In genomic region chr7:11950281-11950680, GRCh38 we compare ENCODE assay signal across 14 cellular contexts.
A peak's percentile ranks its signal among the peaks of the same experiment; 100 is the strongest.
DNase-seq lines count a peak whose midpoint lies in the region; ATAC-seq and TF ChIP-seq lines count a peak whose summit lies in the region.
"Had no signal": no experiment of that assay in that cellular context is flagged by ENCODE, and none has a peak within 500 bp of the region (broad histone marks: within the 10 kb centered on the region; RNA-seq: fewer than 3 reads in every experiment).

No MANE protein-coding gene starts in this region.

- H3K4me3 ChIP-seq in neuronal stem cell (ENCODE audit: low read length in 2 of 2) (no peak overlapping the region), upper lobe of right lung (no peak overlapping the region)
- H3K4me3 ChIP-seq: A549 had no signal

- no peak overlapping the region for H2AFZ ChIP-seq in neuronal stem cell (ENCODE audit: low read length)

- no peak overlapping the region for H3K4ac ChIP-seq in neuronal stem cell (ENCODE audit: low read length)

- H2BK5ac ChIP-seq in neuronal stem cell (ENCODE audit: low read length): no peak overlapping the region

- intact Hi-C loops in upper lobe of right lung (cut with DNase I): no loop called here

- H3K36me3 ChIP-seq in neuronal stem cell (replicated peaks in 1 of 2; ENCODE audit: control insufficient read depth in 2 of 2, insufficient read depth in 2 of 2, low read length in 2 of 2): no peaks in the 10 kb centered on the region
- H3K36me3 ChIP-seq in upper lobe of right lung: no peaks in the 10 kb centered on the region

- no peak overlapping the region for H2BK15ac ChIP-seq in neuronal stem cell (ENCODE audit: low read length)

- peak; percentile 23 for ATAC-seq in upper lobe of right lung
- ATAC-seq: A549, HepG2 had no signal

- H3K27me3 ChIP-seq in neuronal stem cell (ENCODE audit: control insufficient read depth in 3 of 3, insufficient read depth in 3 of 3, low read depth in 1 of 3, low read length in 3 of 3): no peaks in the 10 kb centered on the region
- H3K27me3 ChIP-seq in upper lobe of right lung: no peaks in the 10 kb centered on the region

- TF ChIP-seq CTCF in C4-2B (conservative IDR thresholded peaks at IDR 0.05) (no peak), upper lobe of right lung (IDR thresholded peaks at IDR 0.05) (no peak)

- H3K27ac ChIP-seq in C4-2B: peak overlapping the region; percentile 56
- H3K27ac ChIP-seq in neuronal stem cell (replicated peaks; ENCODE audit: low read length): no peak overlapping the region
- H3K27ac ChIP-seq in upper lobe of right lung: no peak overlapping the region
- H3K27ac ChIP-seq: A549 had no signal

- WGBS in neuronal stem cell (ENCODE audit: extremely low coverage in 2 of 2, insufficient read length in 2 of 2, insufficient replicate concordance in 1 of 2), 2 donors: no CpG with 5 or more reads among the region's 4 CpGs

- H4K91ac ChIP-seq in neuronal stem cell (ENCODE audit: low read depth, low read length, poor library complexity): no peak overlapping the region

- no peak overlapping the region for H3K23ac ChIP-seq in neuronal stem cell (ENCODE audit: low read depth, low read length, poor library complexity)

- H2AK5ac ChIP-seq in neuronal stem cell (ENCODE audit: low read depth, low read length): peak overlapping the region; percentile 45

- DNase-seq in NCI-H69 (lab: John Stamatoyannopoulos, UW): peak; percentile 53
- no peak for DNase-seq in neuronal stem cell (ENCODE audit: low spot score)
- peak; percentile 42 for DNase-seq in upper lobe of right lung
- no peak for DNase-seq in NCI-H1417 (lab: John Stamatoyannopoulos, UW)
- DNase-seq in NCI-H2171 (lab: John Stamatoyannopoulos, UW): no peak
- DNase-seq: Caco-2; CD8-positive, alpha-beta memory T cell; DMS53; GF-D8; HCEC 1CT; HFFc6 had no signal

- H2BK12ac ChIP-seq in neuronal stem cell (ENCODE audit: low read length): no peak overlapping the region

- peak overlapping the region; percentile 76 for H3K18ac ChIP-seq in neuronal stem cell (ENCODE audit: low read length)

- no peak overlapping the region for H3K4me2 ChIP-seq in neuronal stem cell (ENCODE audit: insufficient read depth, low read length, poor library complexity, severe bottlenecking)
- H3K4me2 ChIP-seq: A549 had no signal

- no peak overlapping the region for H3K9ac ChIP-seq in neuronal stem cell (ENCODE audit: low read depth, low read length, poor library complexity)

- peak overlapping the region; percentile 43 for H4K8ac ChIP-seq in neuronal stem cell (ENCODE audit: low read depth, low read length)

- no peak overlapping the region for H2BK120ac ChIP-seq in neuronal stem cell (ENCODE audit: low read depth, low read length)

- H3K9me3 ChIP-seq in neuronal stem cell (replicated peaks in 1 of 2; ENCODE audit: control insufficient read depth in 2 of 2, insufficient read depth in 1 of 2, low read depth in 1 of 2, low read length in 2 of 2) (no peaks in the 10 kb centered on the region), upper lobe of right lung (no peaks in the 10 kb centered on the region)
- H3K9me3 ChIP-seq: Caco-2 had no signal

- no peaks in the 10 kb centered on the region for H3K79me1 ChIP-seq in neuronal stem cell (ENCODE audit: low read depth, low read length)

- no peaks in the 10 kb centered on the region for H3K4me1 ChIP-seq in neuronal stem cell (ENCODE audit: control insufficient read depth in 2 of 2, insufficient read depth in 1 of 2, low read depth in 1 of 2, low read length in 2 of 2)
- no peaks in the 10 kb centered on the region for H3K4me1 ChIP-seq in upper lobe of right lung
- H3K4me1 ChIP-seq: A549, Caco-2 had no signal

- peak overlapping the region; percentile 38 for H3K14ac ChIP-seq in neuronal stem cell (ENCODE audit: low read length)

Comparison
In these comparisons a context has a peak if more than half of its experiments do, and no peak if none do; other contexts are left out.
1. DNase-seq: peak in NCI-H69 (single experiment) and upper lobe of right lung (single experiment); none in neuronal stem cell (single experiment), NCI-H1417 (0 of 3) and NCI-H2171 (single experiment).